ENCODE assay signal across 32 cellular contexts in genomic region chr20:2221933-2222332, GRCh38.
"Had no signal": no experiment of that assay in that cellular context is flagged by ENCODE, and none has a peak within 500 bp of the region (broad histone marks: within the 10 kb centered on the region; RNA-seq: fewer than 3 reads in every experiment).

No MANE protein-coding gene starts in this region.

- H3K4me1 Mint-ChIP-seq: central memory CD8-positive, alpha-beta T cell had no signal

- H3K27ac Mint-ChIP-seq: activated CD4-positive, alpha-beta memory T cell treated with anti-CD3 and anti-CD28 coated beads, Interleukin-2, amount 10 ng/mL, durations not matched to agents 7 days and 5 days; activated CD8-positive, alpha-beta memory T cell treated with anti-CD3 and anti-CD28 coated beads, Interleukin-2, amount 10 ng/mL, durations not matched to agents 7 days and 5 days; activated naive CD8-positive, alpha-beta T cell treated with anti-CD3 and anti-CD28 coated beads for 36 hours; activated T-helper 17 cell treated with anti-CD3 and anti-CD28 coated beads, Interleukin-2, amount 50 U/mL, for 72 hours had no signal

- ATAC-seq: activated CD8-positive, alpha-beta memory T cell treated with anti-CD3 and anti-CD28 coated beads, Interleukin-2, amount 10 ng/mL, durations not matched to agents 7 days and 5 days; activated T-helper 17 cell treated with anti-CD3 and anti-CD28 coated beads, Interleukin-2, amount 50 U/mL, for 72 hours had no signal

- H3K4me3 ChIP-seq: ascending aorta, cardiac muscle cell had no signal

- H3K9me3 Mint-ChIP-seq: activated T-helper 17 cell treated with anti-CD3 and anti-CD28 coated beads, Interleukin-2, amount 50 U/mL, for 72 hours had no signal

- DNase-seq: activated CD4-positive, alpha-beta memory T cell treated with anti-CD3 and anti-CD28 coated beads, Interleukin-2, amount 10 ng/mL, durations not matched to agents 7 days and 5 days; activated CD4-positive, alpha-beta T cell treated with anti-CD3 and anti-CD28 coated beads for 1 hour; activated CD4-positive, alpha-beta T cell treated with anti-CD3 and anti-CD28 coated beads for 48 hours; activated CD4-positive, CD25-positive, alpha-beta regulatory T cell; activated CD8-positive, alpha-beta memory T cell treated with anti-CD3 and anti-CD28 coated beads for 24 hours; activated CD8-positive, alpha-beta memory T cell treated with anti-CD3 and anti-CD28 coated beads, Interleukin-2, amount 10 ng/mL, durations not matched to agents 7 days and 5 days; activated CD8-positive, alpha-beta memory T cell treated with anti-CD3 and anti-CD28 coated beads, Interleukin-2, amount 50 U/mL, for 48 hours; activated effector memory CD4-positive, alpha-beta T cell treated with anti-CD3 and anti-CD28 coated beads, Interleukin-2, amount 50 U/mL, for 16 hours; activated naive CD4-positive, alpha-beta T cell; activated naive CD4-positive, alpha-beta T cell treated with anti-CD3 and anti-CD28 coated beads, Interleukin-2, amount 50 U/mL, for 16 hours; activated naive CD8-positive, alpha-beta T cell treated with anti-CD3 and anti-CD28 coated beads for 36 hours; activated T-cell treated with anti-CD3 and anti-CD28 coated beads, Interleukin-2, amount 50 U/mL, for 48 hours; MM.1S; MV-4-11; NCI-H1092; NCI-H146; NCI-H2081; NCI-H2171 treated with DMSO at 0.1 percent for 48 hours; NCI-H226; NCI-H446 treated with DMSO at 0.1 percent for 48 hours; NCI-H524; Right ventricle myocardium superior; SW 1271; T-helper 1 cell; T-helper 2 cell; T-helper 9 cell; WERI-Rb-1 had no signal

- H3K9ac ChIP-seq: KMS-11 had no signal

- H3K27me3 ChIP-seq: ascending aorta, cardiac muscle cell had no signal

- H3K9me3 ChIP-seq: ascending aorta had no signal

- H3K36me3 Mint-ChIP-seq: activated CD8-positive, alpha-beta memory T cell treated with anti-CD3 and anti-CD28 coated beads, Interleukin-2, amount 10 ng/mL, durations not matched to agents 7 days and 5 days; activated naive CD8-positive, alpha-beta T cell treated with anti-CD3 and anti-CD28 coated beads for 36 hours had no signal

- H3K36me3 ChIP-seq: ascending aorta, cardiac muscle cell, WERI-Rb-1 had no signal

- H3K4me3 Mint-ChIP-seq: activated CD4-positive, alpha-beta memory T cell treated with anti-CD3 and anti-CD28 coated beads, Interleukin-2, amount 10 ng/mL, durations not matched to agents 7 days and 5 days; activated CD8-positive, alpha-beta memory T cell treated with anti-CD3 and anti-CD28 coated beads, Interleukin-2, amount 10 ng/mL, durations not matched to agents 7 days and 5 days; activated naive CD8-positive, alpha-beta T cell treated with anti-CD3 and anti-CD28 coated beads for 36 hours; activated T-helper 17 cell treated with anti-CD3 and anti-CD28 coated beads, Interleukin-2, amount 50 U/mL, for 72 hours; central memory CD8-positive, alpha-beta T cell had no signal

- H3K27me3 Mint-ChIP-seq: activated T-helper 17 cell treated with anti-CD3 and anti-CD28 coated beads, Interleukin-2, amount 50 U/mL, for 72 hours had no signal

- H3K4me2 ChIP-seq: KMS-11 had no signal

- H3K4me1 ChIP-seq: ascending aorta had no signal

- H3K27ac ChIP-seq: ascending aorta, cardiac muscle cell, KMS-11, WERI-Rb-1 had no signal
